13 cellular contexts compared by ENCODE assay signal in genomic region chr17:10843806-10844205, GRCh38. TPM values are rescaled to one million over a fixed set of nuclear protein-coding genes. Genes with fewer than 3 reads are reported as not detected.
DNase-seq lines count a peak whose midpoint lies in the region; ATAC-seq and TF ChIP-seq lines count a peak whose summit lies in the region.
"Had no signal": no experiment of that assay in that cellular context is flagged by ENCODE, and none has a peak within 500 bp of the region (broad histone marks: within the 10 kb centered on the region; RNA-seq: fewer than 3 reads in every experiment).

No MANE protein-coding gene starts in this region.

- peak; percentile 45 for DNase-seq in activated CD4-positive, alpha-beta T cell treated with anti-CD3 and anti-CD28 coated beads for 48 hours
- DNase-seq in activated CD4-positive, alpha-beta T cell treated with anti-CD3 and anti-CD28 coated beads, Interleukin-2, amount 50 U/mL, for 1 hour: no peak
- DNase-seq in T-cell: no peak
- no peak for DNase-seq in glutamatergic neuron
- DNase-seq in progenitor cell of endocrine pancreas (ENCODE audit: low spot score, unreplicated experiment): no peak
- DNase-seq in NCI-H2227 (lab: John Stamatoyannopoulos, UW; ENCODE audit: unreplicated experiment): no peak
- DNase-seq in sciatic nerve (ENCODE audit: low spot score): no peak
- DNase-seq: activated CD4-positive, alpha-beta T cell treated with anti-CD3 and anti-CD28 coated beads, Interleukin-2, amount 10 ng/mL, durations not matched to agents 24 days and 14 days; NCI-H510A treated with DMSO at 0.1 percent for 48 hours; SHP77 had no signal

- TF ChIP-seq CTCF in glutamatergic neuron (IDR thresholded peaks at IDR 0.05; ENCODE audit: partially characterized antibody, unreplicated experiment) (no peak), progenitor cell of endocrine pancreas (IDR thresholded peaks at IDR 0.05; ENCODE audit: unreplicated experiment) (no peak)

- ATAC-seq in T-cell (replicated peaks in 1 of 4) (no peak), GM21619 (IDR thresholded peaks at IDR 0.05; ENCODE audit: unreplicated experiment) (no peak), sciatic nerve (no peak)

- CTCF ChIA-PET in T-cell (lab: Charles Lee): interaction anchor here (0.7 to 2.8 kb wide), 8 partner anchors 11 to 213 kb away, joined by 3 to 35 read pairs (median 7); no protein-coding TSS in a partner anchor

- POLR2A ChIA-PET in T-cell (lab: Charles Lee): no interaction called here

- H3K36me3 Mint-ChIP-seq in T-cell (no peaks in the 10 kb centered on the region), glutamatergic neuron (ENCODE audit: unreplicated experiment) (peaks cover 3% of the 10 kb centered on the region), progenitor cell of endocrine pancreas (ENCODE audit: insufficient read depth) (no peaks in the 10 kb centered on the region)

- peaks cover 6 to 12% (median 10%) of the 10 kb centered on the region in 3 donors for H3K4me1 Mint-ChIP-seq in T-cell
- no peaks in the 10 kb centered on the region for H3K4me1 Mint-ChIP-seq in glutamatergic neuron (ENCODE audit: low read depth, unreplicated experiment)
- H3K4me1 Mint-ChIP-seq in progenitor cell of endocrine pancreas (ENCODE audit: low read depth): peaks cover 16% of the 10 kb centered on the region

- intact Hi-C loops in sciatic nerve (cut with DNase I): loop anchor here (5.0 to 10.0 kb wide), 2 partner anchors 97 to 199 kb away; no protein-coding TSS in a partner anchor

- H3K27me3 Mint-ChIP-seq in T-cell (peaks cover 0 to 7% of the 10 kb centered on the region in 2 donors), glutamatergic neuron (ENCODE audit: unreplicated experiment) (no peaks in the 10 kb centered on the region), progenitor cell of endocrine pancreas (peaks cover 51% of the 10 kb centered on the region)

- H3K27ac Mint-ChIP-seq in T-cell: no peak overlapping the region
- H3K27ac Mint-ChIP-seq in glutamatergic neuron (ENCODE audit: unreplicated experiment): no peak overlapping the region
- no peak overlapping the region for H3K27ac Mint-ChIP-seq in progenitor cell of endocrine pancreas
- H3K27ac Mint-ChIP-seq: activated CD4-positive, alpha-beta T cell treated with anti-CD3 and anti-CD28 coated beads, Interleukin-2, amount 10 ng/mL, durations not matched to agents 24 days and 14 days had no signal

- H3K9me3 Mint-ChIP-seq in T-cell (no peaks in the 10 kb centered on the region), glutamatergic neuron (ENCODE audit: unreplicated experiment) (peaks cover 4% of the 10 kb centered on the region), progenitor cell of endocrine pancreas (ENCODE audit: low read depth) (no peaks in the 10 kb centered on the region)
- H3K9me3 Mint-ChIP-seq: activated CD4-positive, alpha-beta T cell treated with anti-CD3 and anti-CD28 coated beads, Interleukin-2, amount 10 ng/mL, durations not matched to agents 24 days and 14 days had no signal

- H3K4me3 Mint-ChIP-seq in T-cell (peak overlapping the region; percentile 6 to 47 (median 21)), glutamatergic neuron (ENCODE audit: unreplicated experiment) (peak overlapping the region; percentile 76), progenitor cell of endocrine pancreas (ENCODE audit: low read depth) (peak overlapping the region; percentile 62)
- H3K4me3 Mint-ChIP-seq: activated CD4-positive, alpha-beta T cell treated with anti-CD3 and anti-CD28 coated beads, Interleukin-2, amount 10 ng/mL, durations not matched to agents 24 days and 14 days had no signal

RNA-seq across cellular contexts. Expression of gene PIRT, which starts 5.9 kb away (rescaled TPM):
- total RNA-seq in T-cell: not detected
- 0.32 TPM for total RNA-seq in glutamatergic neuron (ENCODE audit: unreplicated experiment)
- not detected in 2 replicates for total RNA-seq in progenitor cell of endocrine pancreas
- not detected for total RNA-seq in sciatic nerve
- total RNA-seq: activated CD4-positive, alpha-beta T cell treated with anti-CD3 and anti-CD28 coated beads, Interleukin-2, amount 10 ng/mL, durations not matched to agents 24 days and 14 days had no signal

RNA-seq across cellular contexts. Expression of gene TMEM238L, which starts 39.9 kb away (rescaled TPM):
- total RNA-seq in T-cell (not detected), glutamatergic neuron (ENCODE audit: unreplicated experiment) (not detected), progenitor cell of endocrine pancreas (not detected in 2 replicates), sciatic nerve (not detected)
- total RNA-seq: activated CD4-positive, alpha-beta T cell treated with anti-CD3 and anti-CD28 coated beads, Interleukin-2, amount 10 ng/mL, durations not matched to agents 24 days and 14 days; esophagus muscularis mucosa; uterus had no signal

Comparison
In these comparisons a context has a peak if more than half of its experiments do, and no peak if none do; other contexts are left out.
1. H3K4me3 Mint-ChIP-seq: peak in every context shown above with its lines; median percentile 76 in glutamatergic neuron; 62 in progenitor cell of endocrine pancreas; 21 in T-cell.